ENCODE assay signal across 32 cellular contexts in genomic region chr3:141287326-141287725, GRCh38.
"Had no signal": no experiment of that assay in that cellular context is flagged by ENCODE, and none has a peak within 500 bp of the region (broad histone marks: within the 10 kb centered on the region; RNA-seq: fewer than 3 reads in every experiment).

No MANE protein-coding gene starts in this region.

- H3K9me3 ChIP-seq: esophagus muscularis mucosa, heart left ventricle, ovary, stomach, tibial artery, upper lobe of right lung had no signal

- H3K4me1 Mint-ChIP-seq: central memory CD8-positive, alpha-beta T cell; WTC11 had no signal

- H3K9me3 Mint-ChIP-seq: activated CD8-positive, alpha-beta T cell treated with anti-CD3 and anti-CD28 coated beads for 36 hours; activated T-cell treated with anti-CD3 and anti-CD28 coated beads, Interleukin-2, amount 50 U/mL, for 72 hours; central memory CD8-positive, alpha-beta T cell; nephron; stimulated activated naive B cell treated with anti-CD40 and anti-IgM and Interleukin-4, amounts not matched to agents 10 μg/mL and 1 μg/mL and 100 μg/mL, for 72 hours; WTC11 had no signal

- H3K4me2 ChIP-seq: smooth muscle cell had no signal

- ATAC-seq: activated CD8-positive, alpha-beta T cell treated with anti-CD3 and anti-CD28 coated beads for 36 hours; activated T-cell treated with anti-CD3 and anti-CD28 coated beads, Interleukin-2, amount 50 U/mL, for 72 hours; foreskin keratinocyte; heart left ventricle; left lobe of liver; stimulated activated naive B cell treated with anti-CD40 and anti-IgM and Interleukin-4, amounts not matched to agents 10 μg/mL and 1 μg/mL and 100 μg/mL, for 72 hours; T-helper 17 cell; WTC11 had no signal

- H3K36me3 ChIP-seq: ovary, upper lobe of right lung had no signal

- H3K27ac ChIP-seq: esophagus muscularis mucosa, foreskin keratinocyte, heart left ventricle, ovary, stomach, tibial artery, upper lobe of right lung had no signal

- H3K27ac Mint-ChIP-seq: activated CD8-positive, alpha-beta T cell treated with anti-CD3 and anti-CD28 coated beads for 36 hours; activated naive CD8-positive, alpha-beta T cell; activated T-cell treated with anti-CD3 and anti-CD28 coated beads, Interleukin-2, amount 50 U/mL, for 72 hours; stimulated activated naive B cell treated with anti-CD40 and anti-IgM and Interleukin-4, amounts not matched to agents 10 μg/mL and 1 μg/mL and 100 μg/mL, for 72 hours; T-helper 17 cell; WTC11 had no signal

- DNase-seq: activated CD4-positive, alpha-beta T cell treated with anti-CD3 and anti-CD28 coated beads, Interleukin-2, amount 50 U/mL, for 1 hour; activated CD8-positive, alpha-beta T cell treated with anti-CD3 and anti-CD28 coated beads for 36 hours; activated effector memory CD4-positive, alpha-beta T cell treated with Interleukin-2 at 50 U/mL for 16 hours; activated naive CD4-positive, alpha-beta T cell treated with Interleukin-2 at 50 U/mL for 16 hours; activated T-cell treated with anti-CD3 and anti-CD28 coated beads for 4 hours; activated T-cell treated with anti-CD3 and anti-CD28 coated beads, Interleukin-2, amount 50 U/mL, for 72 hours; anterior cingulate cortex; dermis blood vessel endothelial cell; effector CD4-positive, alpha-beta T cell; foreskin keratinocyte; heart left ventricle; hypothalamus; kidney glomerular epithelial cell; ovary; retina; stimulated activated CD4-positive, alpha-beta T cell treated with anti-CD3 and anti-CD28 coated beads, Interleukin-1b, Interleukin-23, amount 100 ng/mL, for 48 hours; stimulated activated CD4-positive, alpha-beta T cell treated with anti-CD3 and anti-CD28 coated beads, Interleukin-4, amount 100 ng/mL, for 4 hours; stimulated activated CD8-positive, alpha-beta memory T cell treated with anti-CD3 and anti-CD28 coated beads, Interleukin-4, amount 100 ng/mL, for 48 hours; stimulated activated naive B cell treated with anti-CD40 and anti-IgM and Interleukin-4, amounts not matched to agents 10 μg/mL and 1 μg/mL and 100 μg/mL, for 72 hours; stomach; T-helper 17 cell; T1000; upper lobe of right lung had no signal

- H3K27me3 Mint-ChIP-seq: activated CD8-positive, alpha-beta T cell treated with anti-CD3 and anti-CD28 coated beads for 36 hours; activated naive CD8-positive, alpha-beta T cell; central memory CD8-positive, alpha-beta T cell; progenitor cell of endocrine pancreas; stimulated activated naive B cell treated with anti-CD40 and anti-IgM and Interleukin-4, amounts not matched to agents 10 μg/mL and 1 μg/mL and 100 μg/mL, for 72 hours; T-helper 17 cell had no signal

- H3K27me3 ChIP-seq: esophagus muscularis mucosa, foreskin keratinocyte, heart left ventricle, ovary, stomach, tibial artery, upper lobe of right lung had no signal

- H3K4me1 ChIP-seq: foreskin keratinocyte had no signal

- H3K4me3 ChIP-seq: esophagus muscularis mucosa, heart left ventricle, ovary, smooth muscle cell, stomach, tibial artery, upper lobe of right lung had no signal

- H3K4me3 Mint-ChIP-seq: activated CD8-positive, alpha-beta T cell treated with anti-CD3 and anti-CD28 coated beads for 36 hours; activated naive CD8-positive, alpha-beta T cell; activated T-cell treated with anti-CD3 and anti-CD28 coated beads, Interleukin-2, amount 50 U/mL, for 72 hours; central memory CD8-positive, alpha-beta T cell; nephron; stimulated activated naive B cell treated with anti-CD40 and anti-IgM and Interleukin-4, amounts not matched to agents 10 μg/mL and 1 μg/mL and 100 μg/mL, for 72 hours; T-helper 17 cell; WTC11 had no signal
